In the genomic region with DNA sequence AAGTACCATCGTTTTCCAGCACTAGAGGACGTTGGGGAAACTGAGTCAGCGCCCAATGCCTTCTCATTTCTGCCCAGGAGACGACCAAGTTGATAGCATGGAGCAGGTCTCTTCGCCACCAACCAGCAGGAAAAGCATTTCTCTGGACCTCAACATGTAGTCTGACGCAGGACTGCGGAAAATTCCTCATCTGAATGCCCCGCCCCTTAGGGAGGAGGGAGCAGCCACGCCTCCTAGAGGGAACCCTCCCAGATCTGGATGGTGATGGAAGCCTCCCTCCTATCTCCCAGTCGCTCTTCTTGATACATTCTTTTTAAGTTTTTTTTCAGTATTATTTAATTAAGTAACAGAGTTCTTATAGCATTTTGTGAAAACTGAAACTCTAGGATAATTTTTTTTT, we compare ENCODE assay signal across 22 cellular contexts. TPM values are rescaled to one million over a fixed set of nuclear protein-coding genes. Genes with fewer than 3 reads are reported as not detected.
DNase-seq lines count a peak whose midpoint lies in the region; ATAC-seq, FAIRE-seq and TF ChIP-seq lines count a peak whose summit lies in the region.
"Had no signal": no experiment of that assay in that cellular context is flagged by ENCODE, and none has a peak within 500 bp of the region (broad histone marks: within the 10 kb centered on the region; RNA-seq: fewer than 3 reads in every experiment).

No MANE protein-coding gene starts in this region.

- no TSS peak for BruUV-seq in MCF 10A (replicated peaks; lab: Mats Ljungman, UMichigan)
- BruUV-seq in K562 (replicated peaks; lab: Mats Ljungman, UMichigan) = no TSS peak

- TF ChIP-seq RAD21 in K562 (CRISPR knock-in tag; conservative IDR thresholded peaks at IDR 0.05 in 1 of 2, IDR thresholded peaks at IDR 0.05 in 1 of 2) = no peak

- no peaks in the 10 kb centered on the region for H3K9me3 ChIP-seq in breast epithelium
- no peaks in the 10 kb centered on the region for H3K9me3 ChIP-seq in K562 (replicated peaks; ENCODE audit: control insufficient read depth, insufficient read depth, low read depth, low read length)
- H3K9me3 ChIP-seq in gastroesophageal sphincter = no peaks in the 10 kb centered on the region
- H3K9me3 ChIP-seq: uterus had no signal

- WGBS in K562 (ENCODE audit: insufficient coverage, low coverage, missing lambda C conversion rate) = 1% methylated on average over 9 of the region's 10 CpGs
- 68 to 74% methylated on average over 6 to 10 of the region's 10 CpGs for WGBS in gastroesophageal sphincter (ENCODE audit: low coverage in 1 of 2), 2 donors

- CTCF ChIA-PET in MCF 10A (lab: Yijun Ruan, JAX) = interaction anchor here (8.8 kb wide), 1 partner anchor 222 kb away, joined by 93 read pairs; no protein-coding TSS in a partner anchor
- CTCF ChIA-PET in K562 (lab: Yijun Ruan, JAX; ENCODE audit: low intra/inter-chr PET ratio) = no interaction called here
- CTCF ChIA-PET in activated naive CD4-positive, alpha-beta T cell treated with anti-CD3 and anti-CD28 coated beads for 36 hours (lab: Charles Lee) = no interaction called here

- H3K4me1 ChIP-seq in breast epithelium (no peaks in the 10 kb centered on the region), K562 (replicated peaks in 1 of 2; ENCODE audit: control insufficient read depth in 2 of 2, insufficient read depth in 2 of 2, low read length in 2 of 2) (peaks cover 0 to 3% of the 10 kb centered on the region in 2 experiments; a peak in 1 of 5 replicates), gastroesophageal sphincter (no peaks in the 10 kb centered on the region)
- H3K4me1 ChIP-seq: uterus had no signal

- intact Hi-C loops in MCF 10A (cut with micrococcal nuclease) (no loop called here), breast epithelium (cut with DNase I; ENCODE audit: low total_unique reads) (no loop called here), K562 (cut with micrococcal nuclease) (no loop called here), sciatic nerve (cut with DNase I) (no loop called here)
- intact Hi-C loops in activated naive CD4-positive, alpha-beta T cell treated with anti-CD3 and anti-CD28 coated beads for 36 hours (cut with micrococcal nuclease) = no loop called here

- no peak overlapping the region; the same call in 1 of the 2 replicates for H3K4me2 ChIP-seq in K562 (ENCODE audit: insufficient read depth, low read length)

- no peaks in the 10 kb centered on the region for H4K20me1 ChIP-seq in K562 (replicated peaks; ENCODE audit: control insufficient read depth, insufficient read depth, low read length)

- no peaks in the 10 kb centered on the region for H3K9me1 ChIP-seq in K562 (ENCODE audit: control insufficient read depth, insufficient read depth, low read length)

- H3K4me3 Mint-ChIP-seq in MCF 10A (ENCODE audit: unreplicated experiment) = no peak overlapping the region
- no peak overlapping the region for H3K4me3 Mint-ChIP-seq in activated naive CD4-positive, alpha-beta T cell treated with anti-CD3 and anti-CD28 coated beads for 36 hours
- H3K4me3 Mint-ChIP-seq: activated T-helper 17 cell treated with anti-CD3 and anti-CD28 coated beads, Interleukin-2, amount 50 U/mL, for 72 hours; nephron had no signal

- peak; percentile 92 for ATAC-seq in K562
- ATAC-seq in sciatic nerve = peak; percentile 44
- no peak for ATAC-seq in gastroesophageal sphincter
- ATAC-seq: activated T-helper 17 cell treated with anti-CD3 and anti-CD28 coated beads, Interleukin-2, amount 50 U/mL, for 72 hours had no signal

- H3K79me2 ChIP-seq in K562 (ENCODE audit: control insufficient read depth, insufficient read depth, low read length) = no peaks in the 10 kb centered on the region

- no peaks in the 10 kb centered on the region for H3K36me3 Mint-ChIP-seq in MCF 10A (ENCODE audit: insufficient read depth, unreplicated experiment)
- H3K36me3 Mint-ChIP-seq in activated naive CD4-positive, alpha-beta T cell treated with anti-CD3 and anti-CD28 coated beads for 36 hours (ENCODE audit: low read depth) = no peaks in the 10 kb centered on the region

- H3K27ac ChIP-seq in breast epithelium = no peak overlapping the region
- no peak overlapping the region for H3K27ac ChIP-seq in K562 (ENCODE audit: extremely low read depth, low read depth, low read length)
- no peak overlapping the region for H3K27ac ChIP-seq in gastroesophageal sphincter
- H3K27ac ChIP-seq: uterus had no signal

- H3K9ac ChIP-seq in K562 (ENCODE audit: insufficient read depth in 1 of 2, low read depth in 2 of 2, low read length in 2 of 2) = no peak overlapping the region

- H3K4me3 ChIP-seq in breast epithelium = no peak overlapping the region
- no peak overlapping the region for H3K4me3 ChIP-seq in K562
- no peak overlapping the region for H3K4me3 ChIP-seq in gastroesophageal sphincter
- H3K4me3 ChIP-seq: lung, uterus had no signal

- in situ Hi-C loops in K562 (cut with MboI) = no loop called here

- peaks cover 4% of the 10 kb centered on the region for H3K4me1 Mint-ChIP-seq in MCF 10A (ENCODE audit: insufficient read depth, unreplicated experiment)
- H3K4me1 Mint-ChIP-seq in activated naive CD4-positive, alpha-beta T cell treated with anti-CD3 and anti-CD28 coated beads for 36 hours (ENCODE audit: low read depth) = peaks cover 4% of the 10 kb centered on the region
- H3K4me1 Mint-ChIP-seq: activated T-helper 17 cell treated with anti-CD3 and anti-CD28 coated beads, Interleukin-2, amount 50 U/mL, for 72 hours had no signal

- no peak overlapping the region for H2AFZ ChIP-seq in K562 (ENCODE audit: low read depth, low read length)

- peak; percentile 82 for FAIRE-seq in K562 (lab: Jason Lieb, UNC)
- FAIRE-seq: GM19239 had no signal

- POLR2A ChIA-PET in MCF 10A (lab: Yijun Ruan, JAX) = no interaction called here
- POLR2A ChIA-PET in K562 (lab: Yijun Ruan, JAX) = no interaction called here

- no peak for TF ChIP-seq POLR2A in breast epithelium (IDR thresholded peaks at IDR 0.05)
- no peak for TF ChIP-seq POLR2A in K562 (conservative IDR thresholded peaks at IDR 0.05)
- TF ChIP-seq POLR2A in gastroesophageal sphincter (IDR thresholded peaks at IDR 0.05) = no peak

- DNase-seq in MCF 10A (ENCODE audit: unreplicated experiment) = peak; percentile 39
- DNase-seq in breast epithelium (ENCODE audit: low spot score in 2 of 2) = no peak
- peak; percentile 38 for DNase-seq in M059J (ENCODE audit: low read depth)
- peak; percentile 52 to 63 (median 58) for DNase-seq in K562 (ENCODE audit: extremely low read depth in 1 of 4, low spot score in 3 of 4)
- DNase-seq in sciatic nerve (ENCODE audit: low spot score) = no peak
- no peak for DNase-seq in NCI-H1048 (lab: John Stamatoyannopoulos, UW)
- no peak for DNase-seq in activated naive CD4-positive, alpha-beta T cell treated with anti-CD3 and anti-CD28 coated beads for 36 hours
- DNase-seq: activated CD4-positive, alpha-beta T cell treated with anti-CD3 and anti-CD28 coated beads, Interleukin-2, amount 50 U/mL, for 4 hours; amniotic stem cell; cerebellar nuclear complex; foreskin fibroblast; NCI-H2081 treated with DMSO at 0.1 percent for 48 hours; SIG-M5; stimulated activated CD4-positive, alpha-beta T cell treated with anti-CD3 and anti-CD28 coated beads, Interleukin-12 subunit alpha, Interleukin-12 subunit beta, amount 100 ng/mL, for 4 hours; stimulated activated naive CD4-positive, alpha-beta T cell had no signal

- no peak overlapping the region for H3K27ac Mint-ChIP-seq in MCF 10A (ENCODE audit: low read depth, unreplicated experiment)
- H3K27ac Mint-ChIP-seq in activated naive CD4-positive, alpha-beta T cell treated with anti-CD3 and anti-CD28 coated beads for 36 hours = no peak overlapping the region
- H3K27ac Mint-ChIP-seq: activated T-helper 17 cell treated with anti-CD3 and anti-CD28 coated beads, Interleukin-2, amount 50 U/mL, for 72 hours; nephron had no signal

- TF ChIP-seq EP300 in K562 (IDR thresholded peaks at IDR 0.05; ENCODE audit: low read length) = no peak
- TF ChIP-seq EP300 in gastroesophageal sphincter (IDR thresholded peaks at IDR 0.05) = no peak

- no peaks in the 10 kb centered on the region for H3K36me3 ChIP-seq in breast epithelium
- H3K36me3 ChIP-seq in K562 (ENCODE audit: control insufficient read depth, insufficient read depth, low read length) = no peaks in the 10 kb centered on the region
- H3K36me3 ChIP-seq in gastroesophageal sphincter = no peaks in the 10 kb centered on the region
- H3K36me3 ChIP-seq: uterus had no signal

- H3K27me3 Mint-ChIP-seq in MCF 10A (ENCODE audit: insufficient read depth, unreplicated experiment) = peaks cover 17% of the 10 kb centered on the region
- peaks cover 5% of the 10 kb centered on the region for H3K27me3 Mint-ChIP-seq in activated naive CD4-positive, alpha-beta T cell treated with anti-CD3 and anti-CD28 coated beads for 36 hours (ENCODE audit: low read depth)

- no peaks in the 10 kb centered on the region for H3K9me3 Mint-ChIP-seq in MCF 10A (ENCODE audit: unreplicated experiment)
- no peaks in the 10 kb centered on the region for H3K9me3 Mint-ChIP-seq in activated naive CD4-positive, alpha-beta T cell treated with anti-CD3 and anti-CD28 coated beads for 36 hours
- H3K9me3 Mint-ChIP-seq: activated T-helper 17 cell treated with anti-CD3 and anti-CD28 coated beads, Interleukin-2, amount 50 U/mL, for 72 hours; nephron had no signal

- TF ChIP-seq CTCF in MCF 10A (IDR thresholded peaks at IDR 0.05; ENCODE audit: unreplicated experiment) = no peak
- no peak for TF ChIP-seq CTCF in breast epithelium (IDR thresholded peaks at IDR 0.05)
- TF ChIP-seq CTCF in K562 (IDR thresholded peaks at IDR 0.05 in 2 of 3, conservative IDR thresholded peaks at IDR 0.05 in 1 of 3; ENCODE audit: insufficient read depth in 2 of 3, low read depth in 1 of 3, low read length in 3 of 3) = no peak
- TF ChIP-seq CTCF in gastroesophageal sphincter (IDR thresholded peaks at IDR 0.05) = no peak

- H3K27me3 ChIP-seq in breast epithelium (peaks cover 0 to 3% of the 10 kb centered on the region in 2 donors), K562 (ENCODE audit: control insufficient read depth in 2 of 2, insufficient read depth in 2 of 2, low read length in 2 of 2) (peaks cover 0 to 31% of the 10 kb centered on the region in 2 experiments; a peak in 3 of 5 replicates), gastroesophageal sphincter (no peaks in the 10 kb centered on the region)
- H3K27me3 ChIP-seq: uterus had no signal

RNA-seq across cellular contexts. Expression of a gene that starts 17.4 kb away (rescaled TPM):
- not detected in 2 replicates for total RNA-seq in MCF 10A (2022)
- not detected for total RNA-seq in breast epithelium
- not detected in 2 replicates for total RNA-seq in M059J (2014; rRNA removed; shearing (Covaris generic))
- total RNA-seq in K562 (2011; cell fraction: chromatin; rRNA removed; ENCODE audit: low replicate concordance) = not detected in 2 replicates
- total RNA-seq in K562 (2011; cell fraction: nucleolus; rRNA removed) = not detected in 2 replicates
- not detected in 2 replicates for total RNA-seq in K562 (2011; cell fraction: nucleoplasm; rRNA removed)
- not detected in 2 replicates for total RNA-seq in K562 (2014; rRNA removed)
- not detected in 2 replicates for total RNA-seq in K562 (2014; rRNA removed; fragmentation: Illumina TruSeq; extraction: Trizol)
- not detected in 2 replicates for total RNA-seq in K562 (2015; rRNA removed; fragmentation: Illumina TruSeq; extraction: Trizol)
- total RNA-seq in K562 (2021) = not detected in 2 replicates
- not detected in 2 replicates for polyA plus RNA-seq in K562 (2011; rRNA removed)
- not detected in 2 replicates for polyA plus RNA-seq in K562 (2011; cell fraction: cytosol; rRNA removed)
- polyA plus RNA-seq in K562 (2011; cell fraction: nucleus; rRNA removed) = not detected in 2 replicates
- polyA plus RNA-seq in K562 (2012) = not detected in 2 replicates
- polyA plus RNA-seq in K562 (2014; fragmentation: Illumina TruSeq; extraction: Trizol) = not detected in 2 replicates
- not detected for polyA plus RNA-seq in K562 (2014; fragmentation: Nextera tagmentation; extraction: Ambion mirVana)
- not detected in 2 replicates for polyA plus RNA-seq in K562 (2014; rRNA removed)
- not detected in 2 replicates for polyA minus RNA-seq in K562 (2011; rRNA and poly(A)+ RNA removed)
- not detected in 2 replicates for polyA minus RNA-seq in K562 (2011; cell fraction: cytosol; rRNA and poly(A)+ RNA removed)
- not detected in 2 replicates for polyA minus RNA-seq in K562 (2011; cell fraction: nucleus; rRNA and poly(A)+ RNA removed)
- not detected for total RNA-seq in sciatic nerve
- total RNA-seq in gastroesophageal sphincter = not detected
- total RNA-seq in activated naive CD4-positive, alpha-beta T cell treated with anti-CD3 and anti-CD28 coated beads for 36 hours = not detected
- total RNA-seq: activated T-helper 17 cell treated with anti-CD3 and anti-CD28 coated beads, Interleukin-2, amount 50 U/mL, for 72 hours; lung; pulmonary artery endothelial cell; uterus had no signal
- polyA plus RNA-seq: lung had no signal

RNA-seq across cellular contexts. Expression of a gene that starts 49.9 kb away (rescaled TPM):
- total RNA-seq in MCF 10A (2022) (not detected in 2 replicates), breast epithelium (not detected), K562 (2014; rRNA removed) (not detected in 2 replicates), K562 (2014; rRNA removed; fragmentation: Illumina TruSeq; extraction: Trizol) (not detected in 2 replicates), K562 (2015; rRNA removed; fragmentation: Illumina TruSeq; extraction: Trizol) (not detected in 2 replicates), K562 (2021) (not detected in 2 replicates), sciatic nerve (not detected), gastroesophageal sphincter (not detected)
- not detected in 2 replicates for total RNA-seq in M059J (2014; rRNA removed; shearing (Covaris generic))
- total RNA-seq in K562 (2011; cell fraction: chromatin; rRNA removed; ENCODE audit: low replicate concordance) = not detected in 2 replicates
- total RNA-seq in K562 (2011; cell fraction: nucleolus; rRNA removed) = not detected in 2 replicates
- total RNA-seq in K562 (2011; cell fraction: nucleoplasm; rRNA removed) = not detected in 2 replicates
- polyA plus RNA-seq in K562 (2011; rRNA removed) (not detected in 2 replicates), K562 (2014; fragmentation: Illumina TruSeq; extraction: Trizol) (not detected in 2 replicates), K562 (2014; fragmentation: Nextera tagmentation; extraction: Ambion mirVana) (not detected), K562 (2014; rRNA removed) (not detected in 2 replicates)
- not detected in 2 replicates for polyA plus RNA-seq in K562 (2011; cell fraction: cytosol; rRNA removed)
- not detected in 2 replicates for polyA plus RNA-seq in K562 (2011; cell fraction: nucleus; rRNA removed)
- not detected in 2 replicates for polyA plus RNA-seq in K562 (2012)
- not detected in 2 replicates for polyA minus RNA-seq in K562 (2011; rRNA and poly(A)+ RNA removed)
- polyA minus RNA-seq in K562 (2011; cell fraction: cytosol; rRNA and poly(A)+ RNA removed) = not detected in 2 replicates
- polyA minus RNA-seq in K562 (2011; cell fraction: nucleus; rRNA and poly(A)+ RNA removed) = not detected in 2 replicates
- not detected for total RNA-seq in activated naive CD4-positive, alpha-beta T cell treated with anti-CD3 and anti-CD28 coated beads for 36 hours
- total RNA-seq: activated T-helper 17 cell treated with anti-CD3 and anti-CD28 coated beads, Interleukin-2, amount 50 U/mL, for 72 hours; lung; pulmonary artery endothelial cell; uterus had no signal
- polyA plus RNA-seq: lung had no signal

Comparison
In these comparisons a context has a peak if more than half of its experiments do, and no peak if none do; other contexts are left out.
1. DNase-seq: peak in MCF 10A (single experiment), M059J (single experiment) and K562 (4 of 4); none in breast epithelium (0 of 2), sciatic nerve (single experiment), NCI-H1048 (single experiment) and activated naive CD4-positive, alpha-beta T cell treated with anti-CD3 and anti-CD28 coated beads for 36 hours (single experiment).